ENCODE assay signal across 1 cellular context in the genomic region with DNA sequence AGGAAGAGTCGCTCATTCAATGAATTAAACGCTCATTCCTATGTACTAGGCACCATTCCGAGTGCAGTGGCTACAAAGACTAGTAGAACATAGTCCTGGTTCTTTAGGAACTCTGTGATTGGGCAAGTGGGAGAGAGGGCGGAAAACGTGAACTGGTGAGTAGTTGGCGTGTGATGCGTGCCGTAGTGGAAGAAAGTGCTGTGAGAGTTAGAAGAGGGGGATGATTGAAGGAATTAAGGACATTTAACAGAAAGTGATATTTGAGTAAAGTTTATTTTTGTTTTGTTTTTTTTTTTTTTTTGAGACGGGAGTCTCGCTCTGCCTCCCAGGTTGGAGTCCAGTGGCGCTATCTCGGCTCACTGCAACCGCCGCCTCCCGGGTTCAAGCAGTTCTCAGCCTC.
TF ChIP-seq lines count a peak whose summit lies in the region.

No MANE protein-coding gene starts in this region.

TF ChIP-seq in SK-N-SH treated with all-trans-retinoic acid at 6 μM for 48 hours, 23 proteins besides CTCF, POLR2A, EP300 and RAD21 (continued from another document):
- TF ChIP-seq, protein P1, sequence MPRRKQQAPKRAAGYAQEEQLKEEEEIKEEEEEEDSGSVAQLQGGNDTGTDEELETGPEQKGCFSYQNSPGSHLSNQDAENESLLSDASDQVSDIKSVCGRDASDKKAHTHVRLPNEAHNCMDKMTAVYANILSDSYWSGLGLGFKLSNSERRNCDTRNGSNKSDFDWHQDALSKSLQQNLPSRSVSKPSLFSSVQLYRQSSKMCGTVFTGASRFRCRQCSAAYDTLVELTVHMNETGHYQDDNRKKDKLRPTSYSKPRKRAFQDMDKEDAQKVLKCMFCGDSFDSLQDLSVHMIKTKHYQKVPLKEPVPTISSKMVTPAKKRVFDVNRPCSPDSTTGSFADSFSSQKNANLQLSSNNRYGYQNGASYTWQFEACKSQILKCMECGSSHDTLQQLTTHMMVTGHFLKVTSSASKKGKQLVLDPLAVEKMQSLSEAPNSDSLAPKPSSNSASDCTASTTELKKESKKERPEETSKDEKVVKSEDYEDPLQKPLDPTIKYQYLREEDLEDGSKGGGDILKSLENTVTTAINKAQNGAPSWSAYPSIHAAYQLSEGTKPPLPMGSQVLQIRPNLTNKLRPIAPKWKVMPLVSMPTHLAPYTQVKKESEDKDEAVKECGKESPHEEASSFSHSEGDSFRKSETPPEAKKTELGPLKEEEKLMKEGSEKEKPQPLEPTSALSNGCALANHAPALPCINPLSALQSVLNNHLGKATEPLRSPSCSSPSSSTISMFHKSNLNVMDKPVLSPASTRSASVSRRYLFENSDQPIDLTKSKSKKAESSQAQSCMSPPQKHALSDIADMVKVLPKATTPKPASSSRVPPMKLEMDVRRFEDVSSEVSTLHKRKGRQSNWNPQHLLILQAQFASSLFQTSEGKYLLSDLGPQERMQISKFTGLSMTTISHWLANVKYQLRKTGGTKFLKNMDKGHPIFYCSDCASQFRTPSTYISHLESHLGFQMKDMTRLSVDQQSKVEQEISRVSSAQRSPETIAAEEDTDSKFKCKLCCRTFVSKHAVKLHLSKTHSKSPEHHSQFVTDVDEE (CRISPR knock-in tag; IDR thresholded peaks at IDR 0.05) = no peak
- TF ChIP-seq ZNF8 (CRISPR knock-in tag; IDR thresholded peaks at IDR 0.05) (no peak), OSR1 (CRISPR knock-in tag; IDR thresholded peaks at IDR 0.05) (no peak), CSDC2 (CRISPR knock-in tag; IDR thresholded peaks at IDR 0.05) (no peak), GLIS3 (CRISPR knock-in tag; IDR thresholded peaks at IDR 0.05) (no peak)
- TF ChIP-seq, protein P2, sequence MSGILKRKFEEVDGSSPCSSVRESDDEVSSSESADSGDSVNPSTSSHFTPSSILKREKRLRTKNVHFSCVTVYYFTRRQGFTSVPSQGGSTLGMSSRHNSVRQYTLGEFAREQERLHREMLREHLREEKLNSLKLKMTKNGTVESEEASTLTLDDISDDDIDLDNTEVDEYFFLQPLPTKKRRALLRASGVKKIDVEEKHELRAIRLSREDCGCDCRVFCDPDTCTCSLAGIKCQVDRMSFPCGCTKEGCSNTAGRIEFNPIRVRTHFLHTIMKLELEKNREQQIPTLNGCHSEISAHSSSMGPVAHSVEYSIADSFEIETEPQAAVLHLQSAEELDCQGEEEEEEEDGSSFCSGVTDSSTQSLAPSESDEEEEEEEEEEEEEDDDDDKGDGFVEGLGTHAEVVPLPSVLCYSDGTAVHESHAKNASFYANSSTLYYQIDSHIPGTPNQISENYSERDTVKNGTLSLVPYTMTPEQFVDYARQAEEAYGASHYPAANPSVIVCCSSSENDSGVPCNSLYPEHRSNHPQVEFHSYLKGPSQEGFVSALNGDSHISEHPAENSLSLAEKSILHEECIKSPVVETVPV (CRISPR knock-in tag; IDR thresholded peaks at IDR 0.05) = no peak
